ENCODE assay signal across 10 cellular contexts in the genomic region with DNA sequence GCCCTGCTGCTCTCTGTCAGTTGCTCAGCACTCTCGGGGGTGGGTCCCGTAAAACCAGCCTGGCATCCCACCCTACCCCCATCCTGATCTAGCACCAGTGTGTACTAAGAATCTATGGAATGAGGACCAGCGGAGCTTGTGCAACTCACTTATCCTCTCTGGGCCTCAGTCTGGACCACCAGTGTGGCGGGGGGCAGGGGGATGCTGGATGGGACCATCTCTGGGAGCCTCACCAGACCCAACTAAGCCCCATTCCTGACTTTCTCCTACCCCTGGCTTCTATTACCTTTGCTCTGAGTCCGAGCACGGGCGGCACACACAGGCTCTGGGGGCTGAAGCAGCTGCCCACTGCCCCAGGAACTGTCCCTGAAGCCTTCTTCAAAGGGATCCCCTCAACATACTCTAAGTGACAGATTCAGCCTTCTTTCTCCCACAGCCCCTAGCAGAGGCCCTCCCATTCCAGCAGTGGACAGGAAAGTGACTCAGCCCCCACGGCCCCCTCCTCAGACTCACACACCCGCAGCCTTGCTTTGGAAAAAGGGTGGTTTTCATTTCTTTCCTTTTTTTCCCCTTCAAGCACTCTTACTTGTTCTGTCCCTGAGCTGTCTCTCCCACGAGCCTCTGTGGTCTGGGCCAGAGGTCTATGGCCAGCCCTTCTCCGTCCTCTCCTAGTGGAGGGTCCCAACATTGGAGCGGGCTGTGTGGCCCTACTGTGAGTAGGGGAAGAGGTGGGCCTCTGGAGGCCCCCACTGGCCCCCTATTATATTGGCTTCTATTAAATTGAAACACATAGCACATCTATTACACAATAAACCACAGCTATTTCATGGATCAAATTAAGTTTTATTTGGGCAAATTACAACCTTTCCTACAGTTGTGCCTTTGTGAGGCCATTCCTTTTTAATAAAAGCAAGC.
DNase-seq lines count a peak whose midpoint lies in the region; TF ChIP-seq lines count a peak whose summit lies in the region.
"Had no signal": no experiment of that assay in that cellular context is flagged by ENCODE, and none has a peak within 500 bp of the region (broad histone marks: within the 10 kb centered on the region; RNA-seq: fewer than 3 reads in every experiment).

No MANE protein-coding gene starts in this region.

- intact Hi-C loops in dendritic cell treated with granulocyte-macrophage colony-stimulating factor and Interleukin-4, amounts not matched to agents 40 ng/mL and 50 ng/mL, for 4 days (cut with micrococcal nuclease): loop anchor here (5.0 kb wide), 1 partner anchor 50 kb away; no protein-coding TSS in a partner anchor
- intact Hi-C loops in uterus (cut with DNase I; ENCODE audit: low total_unique reads): no loop called here

- TF ChIP-seq CTCF in uterus (IDR thresholded peaks at IDR 0.05): no peak

- no peaks in the 10 kb centered on the region for H3K36me3 Mint-ChIP-seq in dendritic cell treated with granulocyte-macrophage colony-stimulating factor and Interleukin-4, amounts not matched to agents 40 ng/mL and 50 ng/mL, for 4 days (ENCODE audit: low read depth)
- H3K36me3 Mint-ChIP-seq: activated naive CD8-positive, alpha-beta T cell treated with anti-CD3 and anti-CD28 coated beads, Interleukin-2, amount 10 ng/mL, durations not matched to agents 7 days and 5 days; naive thymus-derived CD8-positive, alpha-beta T cell had no signal

- H3K27ac Mint-ChIP-seq in dendritic cell treated with granulocyte-macrophage colony-stimulating factor and Interleukin-4, amounts not matched to agents 40 ng/mL and 50 ng/mL, for 4 days: peak overlapping the region; percentile 74
- H3K27ac Mint-ChIP-seq: activated naive CD8-positive, alpha-beta T cell treated with anti-CD3 and anti-CD28 coated beads, Interleukin-2, amount 10 ng/mL, durations not matched to agents 7 days and 5 days; naive thymus-derived CD8-positive, alpha-beta T cell had no signal

- peaks cover 11 to 19% of the 10 kb centered on the region in 2 donors for H3K4me1 ChIP-seq in mucosa of rectum (ENCODE audit: control insufficient read depth in 2 of 2, insufficient read depth in 2 of 2, low read length in 2 of 2)
- peaks cover 8 to 11% of the 10 kb centered on the region in 2 donors for H3K4me1 ChIP-seq in uterus
- H3K4me1 ChIP-seq in effector memory CD4-positive, alpha-beta T cell (ENCODE audit: control insufficient read depth, insufficient read depth, low read length, poor library complexity, severe bottlenecking): no peaks in the 10 kb centered on the region

- TF ChIP-seq POLR2A in uterus (IDR thresholded peaks at IDR 0.05): no peak

- no peaks in the 10 kb centered on the region for H3K9me3 Mint-ChIP-seq in dendritic cell treated with granulocyte-macrophage colony-stimulating factor and Interleukin-4, amounts not matched to agents 40 ng/mL and 50 ng/mL, for 4 days
- H3K9me3 Mint-ChIP-seq: activated naive CD8-positive, alpha-beta T cell treated with anti-CD3 and anti-CD28 coated beads, Interleukin-2, amount 10 ng/mL, durations not matched to agents 7 days and 5 days; naive thymus-derived CD8-positive, alpha-beta T cell had no signal

- H3K27ac ChIP-seq in mucosa of rectum (ENCODE audit: low read depth in 2 of 2, low read length in 2 of 2) (peak overlapping the region; percentile 60 to 66), uterus (peak overlapping the region; percentile 73 to 78)
- no peak overlapping the region for H3K27ac ChIP-seq in effector memory CD4-positive, alpha-beta T cell (ENCODE audit: insufficient read depth, low read length, poor library complexity, severe bottlenecking)
- H3K27ac ChIP-seq: HL-60 had no signal

- H3K9me3 ChIP-seq in mucosa of rectum (ENCODE audit: control insufficient read depth in 2 of 2, low read length in 2 of 2): no peaks in the 10 kb centered on the region
- H3K9me3 ChIP-seq in uterus: no peaks in the 10 kb centered on the region
- no peaks in the 10 kb centered on the region for H3K9me3 ChIP-seq in effector memory CD4-positive, alpha-beta T cell (ENCODE audit: control insufficient read depth, low read length)

- H3K9ac ChIP-seq in mucosa of rectum (ENCODE audit: low read depth in 1 of 2, low read length in 2 of 2): peak overlapping the region in 1 of 2 donors; percentile 19

- H3K4me1 Mint-ChIP-seq in dendritic cell treated with granulocyte-macrophage colony-stimulating factor and Interleukin-4, amounts not matched to agents 40 ng/mL and 50 ng/mL, for 4 days (ENCODE audit: low read depth): peaks cover 41% of the 10 kb centered on the region
- H3K4me1 Mint-ChIP-seq: naive thymus-derived CD8-positive, alpha-beta T cell had no signal

- H3K36me3 ChIP-seq in mucosa of rectum (ENCODE audit: control insufficient read depth in 2 of 2, insufficient read depth in 2 of 2, low read length in 2 of 2) (no peaks in the 10 kb centered on the region), uterus (no peaks in the 10 kb centered on the region)
- H3K36me3 ChIP-seq in effector memory CD4-positive, alpha-beta T cell (ENCODE audit: control insufficient read depth, insufficient read depth, low read length): no peaks in the 10 kb centered on the region

- DNase-seq in LHCN-M2 (ENCODE audit: low read depth) (peak; percentile 50), uterus (no peak), DMS79 (lab: John Stamatoyannopoulos, UW) (no peak), occipital lobe (lab: John Stamatoyannopoulos, UW) (no peak)
- no peak for DNase-seq in effector memory CD4-positive, alpha-beta T cell
- DNase-seq: activated naive CD8-positive, alpha-beta T cell treated with anti-CD3 and anti-CD28 coated beads, Interleukin-2, amount 10 ng/mL, durations not matched to agents 7 days and 5 days; naive thymus-derived CD8-positive, alpha-beta T cell had no signal

- no peak overlapping the region for H3K4me3 Mint-ChIP-seq in dendritic cell treated with granulocyte-macrophage colony-stimulating factor and Interleukin-4, amounts not matched to agents 40 ng/mL and 50 ng/mL, for 4 days
- H3K4me3 Mint-ChIP-seq: activated naive CD8-positive, alpha-beta T cell treated with anti-CD3 and anti-CD28 coated beads, Interleukin-2, amount 10 ng/mL, durations not matched to agents 7 days and 5 days; naive thymus-derived CD8-positive, alpha-beta T cell had no signal

- H3K27me3 Mint-ChIP-seq in dendritic cell treated with granulocyte-macrophage colony-stimulating factor and Interleukin-4, amounts not matched to agents 40 ng/mL and 50 ng/mL, for 4 days: peaks cover 5% of the 10 kb centered on the region

- H3K27me3 ChIP-seq in mucosa of rectum (ENCODE audit: control insufficient read depth in 2 of 2, insufficient read depth in 2 of 2, low read length in 2 of 2) (no peaks in the 10 kb centered on the region), uterus (no peaks in the 10 kb centered on the region)
- H3K27me3 ChIP-seq in effector memory CD4-positive, alpha-beta T cell (replicated peaks; ENCODE audit: control insufficient read depth, insufficient read depth, low read length, poor library complexity, severe bottlenecking): no peaks in the 10 kb centered on the region

- H3K4me3 ChIP-seq in mucosa of rectum (ENCODE audit: low read length in 2 of 2) (no peak overlapping the region), uterus (no peak overlapping the region)
- H3K4me3 ChIP-seq in effector memory CD4-positive, alpha-beta T cell (ENCODE audit: insufficient read depth, low read depth, low read length, poor library complexity, severe bottlenecking): no peak overlapping the region
